1 cellular context compared by ENCODE assay signal in genomic region chr2:202353430-202353829, GRCh38.
TF ChIP-seq lines count a peak whose summit lies in the region.

No MANE protein-coding gene starts in this region.

TF ChIP-seq in endothelial cell of umbilical vein, 7 proteins besides CTCF, POLR2A, EP300 and RAD21:
- TF ChIP-seq JUN (IDR thresholded peaks at IDR 0.05; ENCODE audit: borderline replicate concordance, insufficient read depth, insufficient read length, low read depth): no peak
- TF ChIP-seq GATA2 (IDR thresholded peaks at IDR 0.05; ENCODE audit: insufficient read depth, insufficient read length, low read depth, low read length): no peak
- TF ChIP-seq FOS (IDR thresholded peaks at IDR 0.05; ENCODE audit: borderline replicate concordance, insufficient read depth, low read length): no peak
